ENCODE assay signal across 8 cellular contexts in genomic region chr19:18386543-18387251, GRCh38. TPM values are rescaled to one million over a fixed set of nuclear protein-coding genes. Genes with fewer than 3 reads are reported as not detected.
DNase-seq lines count a peak whose midpoint lies in the region; ATAC-seq and TF ChIP-seq lines count a peak whose summit lies in the region.
"Had no signal": no experiment of that assay in that cellular context is flagged by ENCODE, and none has a peak within 500 bp of the region (broad histone marks: within the 10 kb centered on the region; RNA-seq: fewer than 3 reads in every experiment).

No MANE protein-coding gene starts in this region.

- peaks cover 32% of the 10 kb centered on the region for H3K4me1 ChIP-seq in suprapubic skin

- POLR2A ChIA-PET in activated CD8-positive, alpha-beta T cell treated with anti-CD3 and anti-CD28 coated beads, Interleukin-2, amount 10 ng/mL, durations not matched to agents 7 days and 5 days (lab: Charles Lee), result no interaction called here

- WGBS in suprapubic skin, result 61% methylated on average over 11 of the region's 13 CpGs

- H3K9me3 Mint-ChIP-seq in activated CD8-positive, alpha-beta T cell treated with anti-CD3 and anti-CD28 coated beads, Interleukin-2, amount 10 ng/mL, durations not matched to agents 7 days and 5 days (ENCODE audit: insufficient read depth), result no peaks in the 10 kb centered on the region

- no peaks in the 10 kb centered on the region for H3K9me3 ChIP-seq in suprapubic skin

- peaks cover 8% of the 10 kb centered on the region for H3K27me3 ChIP-seq in suprapubic skin

- no peaks in the 10 kb centered on the region for H3K36me3 Mint-ChIP-seq in activated CD8-positive, alpha-beta T cell treated with anti-CD3 and anti-CD28 coated beads, Interleukin-2, amount 10 ng/mL, durations not matched to agents 7 days and 5 days (ENCODE audit: low read depth)

- no peak overlapping the region for H3K4me3 Mint-ChIP-seq in activated CD8-positive, alpha-beta T cell treated with anti-CD3 and anti-CD28 coated beads, Interleukin-2, amount 10 ng/mL, durations not matched to agents 7 days and 5 days

- TF ChIP-seq POLR2A in suprapubic skin (IDR thresholded peaks at IDR 0.05), result no peak

- CTCF ChIA-PET in activated CD8-positive, alpha-beta T cell treated with anti-CD3 and anti-CD28 coated beads, Interleukin-2, amount 10 ng/mL, durations not matched to agents 7 days and 5 days (lab: Charles Lee), result interaction anchor here (1.9 to 8.0 kb wide), 4 partner anchors 12 to 109 kb away, joined by 8 to 122 read pairs (median 35); partner anchors contain the start of gene IQCN

- DNase-seq in NCI-H460 (ENCODE audit: extremely low read depth, low read depth) (peak; percentile 80), fibroblast of pulmonary artery (ENCODE audit: low read depth) (peak; percentile 58), suprapubic skin (ENCODE audit: low spot score in 2 of 2) (no peak), NCI-H2227 treated with DMSO at 0.1 percent for 48 hours (lab: John Stamatoyannopoulos, UW) (no peak)
- no peak for DNase-seq in activated CD8-positive, alpha-beta T cell treated with anti-CD3 and anti-CD28 coated beads, Interleukin-2, amount 10 ng/mL, durations not matched to agents 7 days and 5 days
- DNase-seq: NCI-H2029 had no signal

- no peak for TF ChIP-seq EP300 in suprapubic skin (IDR thresholded peaks at IDR 0.05)

- peaks cover 43% of the 10 kb centered on the region for H3K27me3 Mint-ChIP-seq in activated CD8-positive, alpha-beta T cell treated with anti-CD3 and anti-CD28 coated beads, Interleukin-2, amount 10 ng/mL, durations not matched to agents 7 days and 5 days (ENCODE audit: low read depth)

- H3K27ac ChIP-seq in suprapubic skin, result no peak overlapping the region
- H3K27ac ChIP-seq: parathyroid adenoma had no signal

- H3K4me3 ChIP-seq in fibroblast of pulmonary artery (replicated peaks; ENCODE audit: low read depth, low read length) (peak overlapping the region; percentile 83), suprapubic skin (peak overlapping the region; percentile 19)

- no peak for ATAC-seq in activated CD8-positive, alpha-beta T cell treated with anti-CD3 and anti-CD28 coated beads, Interleukin-2, amount 10 ng/mL, durations not matched to agents 7 days and 5 days
- no peak for ATAC-seq in GM21360 (IDR thresholded peaks at IDR 0.05; ENCODE audit: unreplicated experiment)

- no peaks in the 10 kb centered on the region for H3K36me3 ChIP-seq in suprapubic skin

- H3K27ac Mint-ChIP-seq in activated CD8-positive, alpha-beta T cell treated with anti-CD3 and anti-CD28 coated beads, Interleukin-2, amount 10 ng/mL, durations not matched to agents 7 days and 5 days, result no peak overlapping the region

- H3K4me1 Mint-ChIP-seq in activated CD8-positive, alpha-beta T cell treated with anti-CD3 and anti-CD28 coated beads, Interleukin-2, amount 10 ng/mL, durations not matched to agents 7 days and 5 days (ENCODE audit: low read depth), result peaks cover 14% of the 10 kb centered on the region

- TF ChIP-seq CTCF in fibroblast of pulmonary artery (IDR thresholded peaks at IDR 0.05; ENCODE audit: low read length, missing control alignments), result no peak
- no peak for TF ChIP-seq CTCF in suprapubic skin (IDR thresholded peaks at IDR 0.05)

RNA-seq across cellular contexts. Expression of gene GDF15, which starts 0.7 kb away (rescaled TPM):
- 281 and 371 TPM in 2 replicates for total RNA-seq in NCI-H460 (2014; rRNA removed; shearing (Covaris generic))
- 116 and 139 TPM in 2 replicates for polyA plus RNA-seq in NCI-H460 (2014; cell fraction: nucleus; rRNA removed)
- under 1 TPM in 3 of 4 donors, not detected in 1; 0.57 to 0.89 (median 0.86) TPM for total RNA-seq in suprapubic skin
- total RNA-seq in activated CD8-positive, alpha-beta T cell treated with anti-CD3 and anti-CD28 coated beads, Interleukin-2, amount 10 ng/mL, durations not matched to agents 7 days and 5 days, result not detected

RNA-seq across cellular contexts. Expression of gene LRRC25, which starts 10.7 kb away (rescaled TPM):
- not detected in 2 replicates for total RNA-seq in NCI-H460 (2014; rRNA removed; shearing (Covaris generic))
- polyA plus RNA-seq in NCI-H460 (2014; cell fraction: nucleus; rRNA removed), result not detected in 2 replicates
- under 1 TPM in 3 of 4 donors, not detected in 1; 0.59 to 0.79 (median 0.73) TPM for total RNA-seq in suprapubic skin
- under 1 TPM; 0.53 to 0.68 TPM for total RNA-seq in activated CD8-positive, alpha-beta T cell treated with anti-CD3 and anti-CD28 coated beads, Interleukin-2, amount 10 ng/mL, durations not matched to agents 7 days and 5 days

RNA-seq across cellular contexts. Expression of gene SSBP4, which starts 32.5 kb away (rescaled TPM):
- total RNA-seq in NCI-H460 (2014; rRNA removed; shearing (Covaris generic)), result 31.0 and 46.3 TPM in 2 replicates
- polyA plus RNA-seq in NCI-H460 (2014; cell fraction: nucleus; rRNA removed), result 178 and 230 TPM in 2 replicates
- total RNA-seq in suprapubic skin, result 10 to 100 TPM; 18.1 to 30.5 (median 27.4) TPM
- 100 to 1,000 TPM; 198 to 204 TPM for total RNA-seq in activated CD8-positive, alpha-beta T cell treated with anti-CD3 and anti-CD28 coated beads, Interleukin-2, amount 10 ng/mL, durations not matched to agents 7 days and 5 days

RNA-seq across cellular contexts. Expression of gene PGPEP1, which starts 46.3 kb away (rescaled TPM):
- total RNA-seq in NCI-H460 (2014; rRNA removed; shearing (Covaris generic)), result 3.5 and 4.0 TPM in 2 replicates
- 1.1 and 1.8 TPM in 2 replicates for polyA plus RNA-seq in NCI-H460 (2014; cell fraction: nucleus; rRNA removed)
- total RNA-seq in suprapubic skin, result 1 to 10 TPM; 4.6 to 8.0 (median 7.6) TPM
- total RNA-seq in activated CD8-positive, alpha-beta T cell treated with anti-CD3 and anti-CD28 coated beads, Interleukin-2, amount 10 ng/mL, durations not matched to agents 7 days and 5 days, result 10 to 100 TPM; 30.1 to 34.5 TPM

RNA-seq across cellular contexts. Expression of gene ISYNA1, which starts 51.2 kb away (rescaled TPM):
- 1.2 and 1.4 TPM in 2 replicates for total RNA-seq in NCI-H460 (2014; rRNA removed; shearing (Covaris generic))
- polyA plus RNA-seq in NCI-H460 (2014; cell fraction: nucleus; rRNA removed), result 6.4 and 15.5 TPM in 2 replicates
- total RNA-seq in suprapubic skin, result 10 to 100 TPM in 3 of 4 donors, 1 to 10 TPM in 1; 7.9 to 27.6 (median 21.0) TPM
- 10 to 100 TPM; 26.7 to 33.5 TPM for total RNA-seq in activated CD8-positive, alpha-beta T cell treated with anti-CD3 and anti-CD28 coated beads, Interleukin-2, amount 10 ng/mL, durations not matched to agents 7 days and 5 days

Comparison
In these comparisons a context has a peak if more than half of its experiments do, and no peak if none do; other contexts are left out.
1. DNase-seq: peak in NCI-H460 (single experiment) and fibroblast of pulmonary artery (single experiment); none in suprapubic skin (0 of 2), activated CD8-positive, alpha-beta T cell treated with anti-CD3 and anti-CD28 coated beads, Interleukin-2, amount 10 ng/mL, durations not matched to agents 7 days and 5 days (single experiment) and NCI-H2227 treated with DMSO at 0.1 percent for 48 hours (single experiment).
2. RNA of gene GDF15, which starts 0.7 kb away (total RNA-seq): 281 to 371 TPM in NCI-H460; 0.57 to 0.89 TPM in suprapubic skin and not detected in activated CD8-positive, alpha-beta T cell treated with anti-CD3 and anti-CD28 coated beads, Interleukin-2, amount 10 ng/mL, durations not matched to agents 7 days and 5 days; every median in the first group is over 100 times any median in the second.